In the genomic region with DNA sequence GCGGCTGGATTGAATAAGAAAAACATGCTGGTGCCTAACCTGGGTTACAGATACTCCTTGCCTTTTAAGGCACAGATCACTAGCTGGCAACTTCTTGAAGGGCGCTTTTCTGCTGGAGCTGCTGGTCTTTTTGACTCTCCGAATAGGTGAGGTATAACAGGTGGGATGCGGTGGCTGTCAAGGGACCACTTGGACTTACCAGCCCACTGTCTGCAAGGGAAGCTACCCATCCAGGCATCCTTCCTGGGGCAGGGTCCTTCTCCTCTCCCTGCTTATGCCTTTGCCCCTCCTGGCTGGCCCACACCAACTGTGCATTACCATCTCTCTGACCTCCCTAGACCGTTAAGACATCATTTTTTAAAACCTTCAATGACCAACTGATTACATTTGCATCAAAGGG, we compare ENCODE assay signal across 19 cellular contexts. TPM values are rescaled to one million over a fixed set of nuclear protein-coding genes. Genes with fewer than 3 reads are reported as not detected.
DNase-seq lines count a peak whose midpoint lies in the region; ATAC-seq, FAIRE-seq and TF ChIP-seq lines count a peak whose summit lies in the region.
"Had no signal": no experiment of that assay in that cellular context is flagged by ENCODE, and none has a peak within 500 bp of the region (broad histone marks: within the 10 kb centered on the region; RNA-seq: fewer than 3 reads in every experiment).

No MANE protein-coding gene starts in this region.

- TF ChIP-seq CTCF in colonic mucosa (IDR thresholded peaks at IDR 0.05) (no peak), esophagus muscularis mucosa (IDR thresholded peaks at IDR 0.05) (no peak), osteocyte (IDR thresholded peaks at IDR 0.05) (no peak)

- no peak overlapping the region for H3K27ac Mint-ChIP-seq in osteocyte (ENCODE audit: unreplicated experiment)
- H3K27ac Mint-ChIP-seq: CD4-positive, alpha-beta memory T cell had no signal

- H3K36me3 ChIP-seq in colonic mucosa (no peaks in the 10 kb centered on the region), esophagus muscularis mucosa (no peaks in the 10 kb centered on the region)

- FAIRE-seq in HTR-8/SVneo (lab: Jason Lieb, UNC): peak; percentile 90
- FAIRE-seq: GM12891, GM18507 had no signal

- H3K9me3 ChIP-seq in colonic mucosa (no peaks in the 10 kb centered on the region), esophagus muscularis mucosa (no peaks in the 10 kb centered on the region)

- DNase-seq in HTR-8/SVneo (ENCODE audit: insufficient read length, low spot score) (no peak), colonic mucosa (peak; percentile 4), esophagus muscularis mucosa (ENCODE audit: extremely low spot score) (peak; percentile 57), osteocyte (ENCODE audit: extremely low spot score, unreplicated experiment) (peak; percentile 75), NCI-H510A treated with DMSO at 0.1 percent for 48 hours (lab: John Stamatoyannopoulos, UW) (no peak)
- DNase-seq: C1 segment of cervical spinal cord; Calu3; CD4-positive, alpha-beta memory T cell; COR-L47; DMS53; DMS79 treated with DMSO at 0.1 percent for 48 hours; GF-D8; GOT3; H7; HCEC 1CT had no signal

- H3K4me3 Mint-ChIP-seq in osteocyte (ENCODE audit: unreplicated experiment): no peak overlapping the region
- H3K4me3 Mint-ChIP-seq: CD4-positive, alpha-beta memory T cell had no signal

- ATAC-seq in HG02798 (IDR thresholded peaks at IDR 0.05; ENCODE audit: poor library complexity, unreplicated experiment): no peak
- no peak for ATAC-seq in GM19397 (IDR thresholded peaks at IDR 0.05; ENCODE audit: unreplicated experiment)

- H3K27ac ChIP-seq in colonic mucosa: no peak overlapping the region
- H3K27ac ChIP-seq in esophagus muscularis mucosa (replicated peaks in 1 of 4): no peak overlapping the region

- H3K4me1 Mint-ChIP-seq in osteocyte (ENCODE audit: unreplicated experiment): no peaks in the 10 kb centered on the region
- H3K4me1 Mint-ChIP-seq: CD4-positive, alpha-beta memory T cell had no signal

- intact Hi-C loops in colonic mucosa (cut with DNase I) (no loop called here), esophagus muscularis mucosa (cut with DNase I) (no loop called here)

- WGBS in esophagus muscularis mucosa: 86% methylated on average over 3 of the region's 5 CpGs

- H3K4me1 ChIP-seq in colonic mucosa: no peaks in the 10 kb centered on the region
- H3K4me1 ChIP-seq in esophagus muscularis mucosa: no peaks in the 10 kb centered on the region

- H3K36me3 Mint-ChIP-seq in osteocyte (ENCODE audit: unreplicated experiment): no peaks in the 10 kb centered on the region
- H3K36me3 Mint-ChIP-seq: CD4-positive, alpha-beta memory T cell had no signal

- H3K9ac ChIP-seq in colonic mucosa (ENCODE audit: low read depth in 2 of 2, low read length in 2 of 2): no peak overlapping the region

- H3K9me3 Mint-ChIP-seq in osteocyte (ENCODE audit: unreplicated experiment): no peaks in the 10 kb centered on the region
- H3K9me3 Mint-ChIP-seq: CD4-positive, alpha-beta memory T cell had no signal

- TF ChIP-seq EP300 in esophagus muscularis mucosa (IDR thresholded peaks at IDR 0.05): no peak

- H3K4me3 ChIP-seq in colonic mucosa (no peak overlapping the region), esophagus muscularis mucosa (no peak overlapping the region)

- no peak for TF ChIP-seq POLR2A in esophagus muscularis mucosa (IDR thresholded peaks at IDR 0.05; ENCODE audit: low read depth)

- H3K27me3 Mint-ChIP-seq in osteocyte (ENCODE audit: unreplicated experiment): peaks cover 41% of the 10 kb centered on the region

- H3K27me3 ChIP-seq in colonic mucosa: no peaks in the 10 kb centered on the region
- H3K27me3 ChIP-seq in esophagus muscularis mucosa: peaks cover 0 to 54% (median 0%) of the 10 kb centered on the region in 4 donors

RNA-seq across cellular contexts. Expression of gene NPEPL1, which starts 57.4 kb away (rescaled TPM):
- 10 to 100 TPM; 14.7 to 20.6 TPM for total RNA-seq in colonic mucosa
- total RNA-seq in esophagus muscularis mucosa: 10 to 100 TPM; 29.0 to 59.0 (median 50.5) TPM
- 13.1 and 13.6 TPM in 2 replicates for total RNA-seq in osteocyte

Comparison
In these comparisons a context has a peak if more than half of its experiments do, and no peak if none do; other contexts are left out.
1. DNase-seq: peak in colonic mucosa (single experiment), esophagus muscularis mucosa (single experiment) and osteocyte (single experiment); none in HTR-8/SVneo (single experiment) and NCI-H510A treated with DMSO at 0.1 percent for 48 hours (single experiment).